Comparison of ENCODE assay signal across 16 cellular contexts in genomic region chr5:10703676-10704075, GRCh38. TPM values are rescaled to one million over a fixed set of nuclear protein-coding genes. Genes with fewer than 3 reads are reported as not detected.
DNase-seq lines count a peak whose midpoint lies in the region; ATAC-seq, FAIRE-seq and TF ChIP-seq lines count a peak whose summit lies in the region.
"Had no signal": no experiment of that assay in that cellular context is flagged by ENCODE, and none has a peak within 500 bp of the region (broad histone marks: within the 10 kb centered on the region; RNA-seq: fewer than 3 reads in every experiment).

No MANE protein-coding gene starts in this region.

- TF ChIP-seq RAD21 in liver (IDR thresholded peaks at IDR 0.05) (no peak), HepG2 (CRISPR knock-in tag; IDR thresholded peaks at IDR 0.05) (no peak)

- no TSS peak for BruUV-seq in HepG2 (replicated peaks; lab: Mats Ljungman, UMichigan)

- H3K9me3 ChIP-seq in liver (ENCODE audit: control insufficient read depth in 4 of 4, low read length in 3 of 4) (no peaks in the 10 kb centered on the region), HepG2 (ENCODE audit: low read length) (no peaks in the 10 kb centered on the region), breast epithelium (no peaks in the 10 kb centered on the region), lower lobe of right lung (no peaks in the 10 kb centered on the region), vagina (no peaks in the 10 kb centered on the region), esophagus squamous epithelium (no peaks in the 10 kb centered on the region)
- H3K9me3 ChIP-seq: thoracic aorta had no signal

- TF ChIP-seq EP300 in HepG2 (IDR thresholded peaks at IDR 0.05; ENCODE audit: low read depth in 2 of 2, low read length in 2 of 2) (no peak), HepG2 (CRISPR knock-in tag; IDR thresholded peaks at IDR 0.05; ENCODE audit: borderline replicate concordance) (no peak)

- 54% methylated on average over 5 of the region's 5 CpGs for WGBS in liver
- 100% methylated on average over 3 of the region's 5 CpGs for WGBS in HepG2 (ENCODE audit: low lambda C conversion rate)
- 28 to 66% methylated on average over 4 of the region's 5 CpGs for WGBS in esophagus squamous epithelium, 2 donors

- H3K4me1 ChIP-seq in liver (ENCODE audit: control insufficient read depth in 4 of 4, insufficient read depth in 4 of 4, low read length in 3 of 4), result peaks cover 5 to 20% (median 11%) of the 10 kb centered on the region in 4 donors
- no peaks in the 10 kb centered on the region for H3K4me1 ChIP-seq in HepG2 (ENCODE audit: insufficient read depth, low read length)
- peaks cover 0 to 13% of the 10 kb centered on the region in 2 donors for H3K4me1 ChIP-seq in breast epithelium
- peaks cover 37% of the 10 kb centered on the region for H3K4me1 ChIP-seq in lower lobe of right lung
- peaks cover 31% of the 10 kb centered on the region for H3K4me1 ChIP-seq in vagina
- H3K4me1 ChIP-seq in esophagus squamous epithelium, result peaks cover 13 to 45% (median 26%) of the 10 kb centered on the region in 3 donors

- H3K36me3 ChIP-seq in liver (ENCODE audit: control insufficient read depth in 4 of 4, insufficient read depth in 3 of 4, low read depth in 1 of 4, low read length in 3 of 4), result no peaks in the 10 kb centered on the region
- peaks cover 20 to 48% of the 10 kb centered on the region in 2 experiments for H3K36me3 ChIP-seq in HepG2 (replicated peaks in 1 of 2; ENCODE audit: control insufficient read depth in 1 of 2, insufficient read depth in 2 of 2, low read length in 2 of 2)
- H3K36me3 ChIP-seq in breast epithelium, result no peaks in the 10 kb centered on the region
- H3K36me3 ChIP-seq in lower lobe of right lung, result no peaks in the 10 kb centered on the region
- H3K36me3 ChIP-seq in vagina, result no peaks in the 10 kb centered on the region
- H3K36me3 ChIP-seq in esophagus squamous epithelium, result peaks cover 0 to 16% (median 0%) of the 10 kb centered on the region in 3 donors
- H3K36me3 ChIP-seq: cardiac muscle cell, thoracic aorta had no signal

- DNase-seq in HepG2 (ENCODE audit: low spot score) (no peak), breast epithelium (ENCODE audit: low spot score in 2 of 2) (peak in 1 of 2 donors; percentile 60), lower lobe of right lung (no peak), vagina (ENCODE audit: extremely low spot score in 2 of 2) (no peak), T1000 (lab: John Stamatoyannopoulos, UW) (no peak), CD1c-positive myeloid dendritic cell (ENCODE audit: extremely low spot score) (no peak), esophagus squamous epithelium (lab: John Stamatoyannopoulos, UW) (no peak)
- DNase-seq: activated gamma-delta T cell, NCI-H1048, NCI-H524 treated with DMSO at 0.1 percent for 48 hours, SHP77 treated with DMSO at 0.1 percent for 48 hours had no signal

- TF ChIP-seq CTCF in liver (IDR thresholded peaks at IDR 0.05; ENCODE audit: low read depth, low read length, missing input control) (no peak), HepG2 (CRISPR knock-in tag; IDR thresholded peaks at IDR 0.05) (no peak), breast epithelium (IDR thresholded peaks at IDR 0.05) (no peak), lower lobe of right lung (IDR thresholded peaks at IDR 0.05) (no peak), vagina (IDR thresholded peaks at IDR 0.05) (no peak), esophagus squamous epithelium (IDR thresholded peaks at IDR 0.05) (no peak)

- H2AFZ ChIP-seq in HepG2 (ENCODE audit: low read length), result no peak overlapping the region

- intact Hi-C loops in HepG2 (cut with micrococcal nuclease; ENCODE audit: unreplicated experiment), result no loop called here
- intact Hi-C loops in breast epithelium (cut with DNase I; ENCODE audit: low total_unique reads), result no loop called here
- intact Hi-C loops in lower lobe of right lung (cut with DNase I), result no loop called here
- intact Hi-C loops in vagina (cut with DNase I), result no loop called here
- intact Hi-C loops in esophagus squamous epithelium (cut with DNase I), result no loop called here

- H3K4me3 ChIP-seq in liver (ENCODE audit: low read depth in 1 of 3, low read length in 3 of 3) (no peak overlapping the region), HepG2 (replicated peaks in 1 of 3; ENCODE audit: insufficient read depth in 1 of 3, low read depth in 2 of 3, low read length in 3 of 3) (no peak overlapping the region), breast epithelium (no peak overlapping the region), lower lobe of right lung (no peak overlapping the region), vagina (no peak overlapping the region), esophagus squamous epithelium (no peak overlapping the region)
- H3K4me3 ChIP-seq: cardiac muscle cell, thoracic aorta had no signal

- H3K4me2 ChIP-seq in HepG2 (ENCODE audit: low read depth, low read length), result no peak overlapping the region

- in situ Hi-C loops in HepG2 (cut with HindIII; ENCODE audit: extremely low pct_ligation_motif_present, low pct_unique_long_range_greater_than_20kb), result no loop called here

- no peak overlapping the region for H3K9ac ChIP-seq in liver (ENCODE audit: low read depth in 1 of 2, low read length in 2 of 2)
- no peak overlapping the region for H3K9ac ChIP-seq in HepG2 (ENCODE audit: insufficient read depth, low read depth, low read length)

- peaks cover 22% of the 10 kb centered on the region for H4K20me1 ChIP-seq in HepG2 (ENCODE audit: insufficient read depth, low read length)

- CTCF ChIA-PET in HepG2 (lab: Yijun Ruan, JAX; ENCODE audit: low intra/inter-chr PET ratio, low total read pairs), result no interaction called here

- POLR2A ChIA-PET in HepG2 (lab: Yijun Ruan, JAX), result no interaction called here

- no peak for FAIRE-seq in HepG2 (lab: Jason Lieb, UNC)
- FAIRE-seq: endometrium, TTC549 had no signal

- no peaks in the 10 kb centered on the region for H3K27me3 ChIP-seq in liver (ENCODE audit: control insufficient read depth in 4 of 4, insufficient read depth in 4 of 4, low read length in 3 of 4)
- no peaks in the 10 kb centered on the region for H3K27me3 ChIP-seq in HepG2 (ENCODE audit: control insufficient read depth in 1 of 2, insufficient read depth in 2 of 2, low read length in 2 of 2)
- no peaks in the 10 kb centered on the region for H3K27me3 ChIP-seq in breast epithelium
- H3K27me3 ChIP-seq in lower lobe of right lung (ENCODE audit: low read depth), result no peaks in the 10 kb centered on the region
- no peaks in the 10 kb centered on the region for H3K27me3 ChIP-seq in vagina
- H3K27me3 ChIP-seq in esophagus squamous epithelium, result no peaks in the 10 kb centered on the region
- H3K27me3 ChIP-seq: cardiac muscle cell had no signal

- no peak for TF ChIP-seq POLR2A in HepG2 (IDR thresholded peaks at IDR 0.05; ENCODE audit: insufficient read depth in 1 of 2, low read depth in 2 of 2, low read length in 2 of 2)
- TF ChIP-seq POLR2A in breast epithelium (IDR thresholded peaks at IDR 0.05), result no peak
- TF ChIP-seq POLR2A in vagina (IDR thresholded peaks at IDR 0.05), result no peak
- no peak for TF ChIP-seq POLR2A in esophagus squamous epithelium (IDR thresholded peaks at IDR 0.05)

- no peak overlapping the region for H3K27ac ChIP-seq in liver (ENCODE audit: low read depth in 1 of 2, low read length in 2 of 2)
- no peak overlapping the region for H3K27ac ChIP-seq in HepG2 (ENCODE audit: extremely low read length, insufficient read depth, low read length)
- peak overlapping the region; percentile 62 to 65 for H3K27ac ChIP-seq in breast epithelium
- H3K27ac ChIP-seq in lower lobe of right lung, result no peak overlapping the region
- H3K27ac ChIP-seq in vagina, result peak overlapping the region; percentile 42
- peak overlapping the region in 1 of 4 donors; percentile 14 for H3K27ac ChIP-seq in esophagus squamous epithelium
- H3K27ac ChIP-seq: cardiac muscle cell, thoracic aorta had no signal

- peaks cover 3% of the 10 kb centered on the region for H3K79me2 ChIP-seq in HepG2 (ENCODE audit: insufficient read depth, low read length)

- ATAC-seq in HepG2 (no peak), lower lobe of right lung (peak; percentile 18 to 19)

TF ChIP-seq in liver, 16 proteins besides CTCF, POLR2A, EP300 and RAD21:
- no peak for TF ChIP-seq RXRA (IDR thresholded peaks at IDR 0.05)
- peak; percentile 57 for TF ChIP-seq FOXA2 (IDR thresholded peaks at IDR 0.05)
TF ChIP-seq in liver: peak in this region for 1.

TF ChIP-seq in HepG2, 621 proteins besides CTCF, POLR2A, EP300 and RAD21 (continues in another document):
- no peak for TF ChIP-seq ZNF878 (CRISPR knock-in tag; IDR thresholded peaks at IDR 0.05)
- TF ChIP-seq HES4 (CRISPR knock-in tag; IDR thresholded peaks at IDR 0.05; ENCODE audit: borderline replicate concordance), result no peak
- no peak for TF ChIP-seq TBX3 (IDR thresholded peaks at IDR 0.05; ENCODE audit: borderline replicate concordance)

RNA-seq across cellular contexts. Expression of gene DAP, which starts 57.4 kb away (rescaled TPM):
- 10 to 100 TPM; 36.6 to 84.9 TPM for total RNA-seq in liver
- polyA plus RNA-seq in liver, result 100 to 1,000 TPM; 117 to 122 TPM
- total RNA-seq in HepG2 (2016; rRNA removed; fragmentation: Illumina TruSeq; extraction: Trizol), result 22.0 and 51.2 TPM in 2 replicates
- 19.5 and 20.1 TPM in 2 replicates for total RNA-seq in HepG2 (2016; cell fraction: cytosol; rRNA removed; fragmentation: Illumina TruSeq; extraction: Trizol; ENCODE audit: low read depth)
- 20.5 and 51.1 TPM in 2 replicates for total RNA-seq in HepG2 (2016; cell fraction: insoluble cytoplasmic fraction; rRNA removed; fragmentation: Illumina TruSeq; extraction: Trizol)
- total RNA-seq in HepG2 (2016; cell fraction: membrane; rRNA removed; fragmentation: Illumina TruSeq; extraction: Trizol), result 87.7 and 89.8 TPM in 2 replicates
- total RNA-seq in HepG2 (2016; cell fraction: nucleus; rRNA removed; fragmentation: Illumina TruSeq; extraction: Trizol), result 30.0 and 39.7 TPM in 2 replicates
- 54.3 and 57.5 TPM in 2 replicates for polyA plus RNA-seq in HepG2 (2011; rRNA removed)
- 82.9 and 92.2 TPM in 2 replicates for polyA plus RNA-seq in HepG2 (2011; cell fraction: cytosol; rRNA removed)
- 34.1 and 35.5 TPM in 2 replicates for polyA plus RNA-seq in HepG2 (2011; cell fraction: nucleus; rRNA removed)
- 98.8 and 102 TPM in 2 replicates for polyA plus RNA-seq in HepG2 (2012)
- polyA plus RNA-seq in HepG2 (2016; cell fraction: cytosol; fragmentation: Illumina TruSeq; extraction: Trizol; ENCODE audit: low read depth), result 88.2 and 107 TPM in 2 replicates
- polyA plus RNA-seq in HepG2 (2016; cell fraction: insoluble cytoplasmic fraction; fragmentation: Illumina TruSeq; extraction: Trizol; ENCODE audit: low read depth), result 112 and 139 TPM in 2 replicates
- 175 and 183 TPM in 2 replicates for polyA plus RNA-seq in HepG2 (2016; cell fraction: membrane; fragmentation: Illumina TruSeq; extraction: Trizol; ENCODE audit: low read depth)
- 80.5 and 81.6 TPM in 2 replicates for polyA plus RNA-seq in HepG2 (2016; cell fraction: nucleus; fragmentation: Illumina TruSeq; extraction: Trizol; ENCODE audit: insufficient read depth, low read depth)
- polyA minus RNA-seq in HepG2 (2011; rRNA and poly(A)+ RNA removed; ENCODE audit: low replicate concordance), result 58.7 and 66.7 TPM in 2 replicates
- polyA minus RNA-seq in HepG2 (2011; cell fraction: cytosol; rRNA and poly(A)+ RNA removed), result 50.0 and 52.9 TPM in 2 replicates
- 41.0 and 48.8 TPM in 2 replicates for polyA minus RNA-seq in HepG2 (2011; cell fraction: nucleus; rRNA and poly(A)+ RNA removed)
- total RNA-seq in breast epithelium, result 10 to 100 TPM; 60.8 to 63.8 (median 61.9) TPM
- total RNA-seq in lower lobe of right lung, result 89.8 TPM
- total RNA-seq in vagina, result 74.4 TPM
- total RNA-seq in esophagus squamous epithelium, result 10 to 100 TPM; 15.7 to 35.5 (median 29.5) TPM

Comparison
In these comparisons a context has a peak if more than half of its experiments do, and no peak if none do; other contexts are left out.
1. H3K27ac ChIP-seq: peak in breast epithelium (2 of 2) and vagina (single experiment); none in liver (0 of 2), HepG2 (single experiment) and lower lobe of right lung (single experiment).